8 cellular contexts compared by ENCODE assay signal in genomic region chr1:203325418-203326091, GRCh38. TPM values are rescaled to one million over a fixed set of nuclear protein-coding genes. Genes with fewer than 3 reads are reported as not detected.
DNase-seq lines count a peak whose midpoint lies in the region; ATAC-seq, FAIRE-seq and TF ChIP-seq lines count a peak whose summit lies in the region.

No MANE protein-coding gene starts in this region.

- no peaks in the 10 kb centered on the region for H3K9me3 ChIP-seq in left lung
- no peaks in the 10 kb centered on the region for H3K9me3 ChIP-seq in thoracic aorta

- ATAC-seq in left lung (no peak), thoracic aorta (ENCODE audit: insufficient number of reproducible peaks, low FRiP score, low read depth) (no peak), GM18873 (IDR thresholded peaks at IDR 0.05; ENCODE audit: low FRiP score, unreplicated experiment) (no peak), GM19328 (IDR thresholded peaks at IDR 0.05; ENCODE audit: unreplicated experiment) (no peak)

- H3K4me3 ChIP-seq in left lung, result peak overlapping the region in 1 of 2 donors; percentile 3
- H3K4me3 ChIP-seq in thoracic aorta, result peak overlapping the region; percentile 17

- TF ChIP-seq CTCF in D721Med (IDR thresholded peaks at IDR 0.05; ENCODE audit: insufficient read depth, missing control alignments), result no peak
- no peak for TF ChIP-seq CTCF in left lung (IDR thresholded peaks at IDR 0.05)
- no peak for TF ChIP-seq CTCF in thoracic aorta (IDR thresholded peaks at IDR 0.05)

- peak overlapping the region; percentile 79 for H3K4me3 Mint-ChIP-seq in activated T-helper 1 cell treated with anti-CD3 and anti-CD28 coated beads, Interleukin-12 subunit alpha, Interleukin-12 subunit beta, Interleukin-2, Interleukin-4 antibody, amounts not matched to agents 30 ng/mL and 10 ng/mL and 1 ng/mL, durations not matched to agents 14 hours and 24 hours and 36 hours

- peak overlapping the region; percentile 97 for H3K27ac ChIP-seq in left lung
- peak overlapping the region in 1 of 2 donors; percentile 74 for H3K27ac ChIP-seq in thoracic aorta

- H3K4me1 ChIP-seq in left lung (peaks cover 59 to 77% of the 10 kb centered on the region in 2 donors), thoracic aorta (ENCODE audit: control insufficient read depth in 1 of 2, low read depth in 2 of 2) (peaks cover 25 to 61% of the 10 kb centered on the region in 2 donors)

- intact Hi-C loops in activated T-helper 1 cell treated with anti-CD3 and anti-CD28 coated beads, Interleukin-12 subunit alpha, Interleukin-12 subunit beta, Interleukin-2, Interleukin-4 antibody, amounts not matched to agents 30 ng/mL and 10 ng/mL and 1 ng/mL, durations not matched to agents 14 hours and 24 hours and 36 hours (cut with micrococcal nuclease), result loop anchor here (2.0 to 10.0 kb wide), 10 partner anchors 298 to 1182 kb away; partner anchors contain the start of genes ATP2B4, LAX1, PPFIA4 and PPP1R15B
- intact Hi-C loops in left lung (cut with DNase I), result no loop called here

- peak overlapping the region; percentile 79 for H3K27ac Mint-ChIP-seq in activated T-helper 1 cell treated with anti-CD3 and anti-CD28 coated beads, Interleukin-12 subunit alpha, Interleukin-12 subunit beta, Interleukin-2, Interleukin-4 antibody, amounts not matched to agents 30 ng/mL and 10 ng/mL and 1 ng/mL, durations not matched to agents 14 hours and 24 hours and 36 hours

- H3K36me3 Mint-ChIP-seq in activated T-helper 1 cell treated with anti-CD3 and anti-CD28 coated beads, Interleukin-12 subunit alpha, Interleukin-12 subunit beta, Interleukin-2, Interleukin-4 antibody, amounts not matched to agents 30 ng/mL and 10 ng/mL and 1 ng/mL, durations not matched to agents 14 hours and 24 hours and 36 hours (ENCODE audit: low read depth), result no peaks in the 10 kb centered on the region

- no peaks in the 10 kb centered on the region for H3K9me3 Mint-ChIP-seq in activated T-helper 1 cell treated with anti-CD3 and anti-CD28 coated beads, Interleukin-12 subunit alpha, Interleukin-12 subunit beta, Interleukin-2, Interleukin-4 antibody, amounts not matched to agents 30 ng/mL and 10 ng/mL and 1 ng/mL, durations not matched to agents 14 hours and 24 hours and 36 hours

- peaks cover 2% of the 10 kb centered on the region for H3K27me3 Mint-ChIP-seq in activated T-helper 1 cell treated with anti-CD3 and anti-CD28 coated beads, Interleukin-12 subunit alpha, Interleukin-12 subunit beta, Interleukin-2, Interleukin-4 antibody, amounts not matched to agents 30 ng/mL and 10 ng/mL and 1 ng/mL, durations not matched to agents 14 hours and 24 hours and 36 hours (ENCODE audit: insufficient read depth)

- peaks cover 80% of the 10 kb centered on the region for H3K4me1 Mint-ChIP-seq in activated T-helper 1 cell treated with anti-CD3 and anti-CD28 coated beads, Interleukin-12 subunit alpha, Interleukin-12 subunit beta, Interleukin-2, Interleukin-4 antibody, amounts not matched to agents 30 ng/mL and 10 ng/mL and 1 ng/mL, durations not matched to agents 14 hours and 24 hours and 36 hours (ENCODE audit: low read depth)

- no peak for FAIRE-seq in D721Med (lab: Jason Lieb, UNC)

- H3K36me3 ChIP-seq in left lung, result no peaks in the 10 kb centered on the region
- no peaks in the 10 kb centered on the region for H3K36me3 ChIP-seq in thoracic aorta

- no peaks in the 10 kb centered on the region for H3K27me3 ChIP-seq in left lung
- H3K27me3 ChIP-seq in thoracic aorta (replicated peaks; ENCODE audit: insufficient read depth), result no peaks in the 10 kb centered on the region

- DNase-seq in D721Med (ENCODE audit: insufficient read length, low spot score) (peak; percentile 91), NCI-H1092 treated with DMSO at 0.1 percent for 48 hours (lab: John Stamatoyannopoulos, UW) (peak; percentile 100), left lung (peak; percentile 76 to 80), thoracic aorta (ENCODE audit: low spot score) (no peak), GF-D8 (lab: John Stamatoyannopoulos, UW) (no peak)
- no peak for DNase-seq in activated T-helper 1 cell treated with anti-CD3 and anti-CD28 coated beads, Interleukin-12 subunit alpha, Interleukin-12 subunit beta, Interleukin-2, Interleukin-4 antibody, amounts not matched to agents 30 ng/mL and 10 ng/mL and 1 ng/mL, durations not matched to agents 14 hours and 24 hours and 36 hours (ENCODE audit: low spot score)

RNA-seq across cellular contexts. Expression of gene BTG2, which starts 20.2 kb away (rescaled TPM):
- total RNA-seq in activated T-helper 1 cell treated with anti-CD3 and anti-CD28 coated beads, Interleukin-12 subunit alpha, Interleukin-12 subunit beta, Interleukin-2, Interleukin-4 antibody, amounts not matched to agents 30 ng/mL and 10 ng/mL and 1 ng/mL, durations not matched to agents 14 hours and 24 hours and 36 hours, result 137 and 139 TPM in 2 replicates
- total RNA-seq in left lung (10 to 100 TPM; 56.2 to 84.8 TPM), thoracic aorta (100 to 1,000 TPM; 119 to 164 TPM)

RNA-seq across cellular contexts. Expression of gene FMOD, which starts 25.4 kb away (rescaled TPM):
- 3.4 and 4.1 TPM in 2 replicates for total RNA-seq in activated T-helper 1 cell treated with anti-CD3 and anti-CD28 coated beads, Interleukin-12 subunit alpha, Interleukin-12 subunit beta, Interleukin-2, Interleukin-4 antibody, amounts not matched to agents 30 ng/mL and 10 ng/mL and 1 ng/mL, durations not matched to agents 14 hours and 24 hours and 36 hours
- 10 to 100 TPM; 36.6 to 59.8 TPM for total RNA-seq in left lung
- 100 to 1,000 TPM; 190 to 438 TPM for total RNA-seq in thoracic aorta

Comparison
In these comparisons a context has a peak if more than half of its experiments do, and no peak if none do; other contexts are left out.
1. DNase-seq: peak in D721Med (single experiment), NCI-H1092 treated with DMSO at 0.1 percent for 48 hours (single experiment) and left lung (2 of 2); none in activated T-helper 1 cell treated with anti-CD3 and anti-CD28 coated beads, Interleukin-12 subunit alpha, Interleukin-12 subunit beta, Interleukin-2, Interleukin-4 antibody, amounts not matched to agents 30 ng/mL and 10 ng/mL and 1 ng/mL, durations not matched to agents 14 hours and 24 hours and 36 hours (single experiment), thoracic aorta (single experiment) and GF-D8 (single experiment).